Comparison of ENCODE assay signal across 14 cellular contexts in the genomic region with DNA sequence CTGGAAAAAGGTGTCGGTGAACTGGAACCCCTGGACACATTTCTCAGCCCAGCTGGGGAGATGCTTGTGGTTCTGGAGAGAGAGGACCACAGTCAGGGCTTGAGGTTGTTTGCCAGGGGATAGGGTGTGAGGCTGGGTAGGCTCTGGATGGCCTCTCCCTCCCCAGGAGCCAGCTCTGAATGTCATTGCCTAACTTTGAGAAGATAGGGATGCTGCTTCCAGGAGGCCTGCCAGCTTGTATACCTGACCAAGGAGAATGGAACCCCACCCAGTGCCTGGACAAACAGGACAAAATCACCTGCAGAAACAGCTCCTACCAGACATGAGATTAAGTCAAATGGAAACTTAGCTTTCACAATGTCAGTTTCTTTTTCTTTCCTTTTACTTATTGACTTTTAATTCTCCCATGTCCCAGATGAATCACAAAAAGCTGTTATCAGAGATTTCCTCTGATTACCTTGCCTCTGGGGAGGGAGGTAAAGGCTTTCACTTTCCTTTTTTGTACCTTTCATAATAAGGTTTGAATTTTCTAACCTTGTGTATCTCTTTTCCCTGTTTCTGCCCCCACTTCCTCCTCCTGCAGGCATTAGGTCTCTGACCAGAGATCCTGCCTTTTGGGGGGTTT. TPM values are rescaled to one million over a fixed set of nuclear protein-coding genes. Genes with fewer than 3 reads are reported as not detected.
DNase-seq lines count a peak whose midpoint lies in the region; ATAC-seq and TF ChIP-seq lines count a peak whose summit lies in the region.
"Had no signal": no experiment of that assay in that cellular context is flagged by ENCODE, and none has a peak within 500 bp of the region (broad histone marks: within the 10 kb centered on the region; RNA-seq: fewer than 3 reads in every experiment).

No MANE protein-coding gene starts in this region.

- H3K27me3 Mint-ChIP-seq in stimulated activated memory B cell treated with anti-CD40 and anti-IgM and Interleukin-4, amounts not matched to agents 10 μg/mL and 1 μg/mL and 100 μg/mL, for 72 hours = no peaks in the 10 kb centered on the region

- H3K4me3 Mint-ChIP-seq in stimulated activated memory B cell treated with anti-CD40 and anti-IgM and Interleukin-4, amounts not matched to agents 10 μg/mL and 1 μg/mL and 100 μg/mL, for 72 hours = peak overlapping the region; percentile 22

- H3K9ac ChIP-seq in OCI-LY3 (ENCODE audit: low read length) = no peak overlapping the region

- no peaks in the 10 kb centered on the region for H3K9me2 ChIP-seq in OCI-LY7 (ENCODE audit: insufficient read depth, low read length)

- H3K79me2 ChIP-seq in OCI-LY3 (ENCODE audit: low read length) (no peaks in the 10 kb centered on the region), OCI-LY7 (ENCODE audit: insufficient read depth, low read depth, low read length) (no peaks in the 10 kb centered on the region)

- intact Hi-C loops in OCI-LY7 (cut with micrococcal nuclease; ENCODE audit: unreplicated experiment) = no loop called here

- CTCF ChIA-PET in OCI-LY7 (lab: Charles Lee; ENCODE audit: unreplicated experiment) = no interaction called here

- H3K27ac Mint-ChIP-seq in stimulated activated memory B cell treated with anti-CD40 and anti-IgM and Interleukin-4, amounts not matched to agents 10 μg/mL and 1 μg/mL and 100 μg/mL, for 72 hours = peak overlapping the region; percentile 76
- H3K27ac Mint-ChIP-seq: activated T-helper 2 cell treated with anti-CD3 and anti-CD28 coated beads, Interferon-gamma antibody, Interleukin-2, Interleukin-4, amounts not matched to agents 10 μg/mL and 5 μg/mL and 100 μg/mL, durations not matched to agents 14 hours and 24 hours and 36 hours had no signal

- H3K4me1 Mint-ChIP-seq in stimulated activated memory B cell treated with anti-CD40 and anti-IgM and Interleukin-4, amounts not matched to agents 10 μg/mL and 1 μg/mL and 100 μg/mL, for 72 hours = peaks cover 27% of the 10 kb centered on the region

- no peaks in the 10 kb centered on the region for H3K9me3 ChIP-seq in OCI-LY3 (ENCODE audit: insufficient read depth, low read length)
- H3K9me3 ChIP-seq in OCI-LY7 (ENCODE audit: low read length) = no peaks in the 10 kb centered on the region
- H3K9me3 ChIP-seq: suprapubic skin had no signal

- BruUV-seq in OCI-LY7 (replicated peaks; lab: Mats Ljungman, UMichigan) = no TSS peak

- H3K9me3 Mint-ChIP-seq in stimulated activated memory B cell treated with anti-CD40 and anti-IgM and Interleukin-4, amounts not matched to agents 10 μg/mL and 1 μg/mL and 100 μg/mL, for 72 hours = no peaks in the 10 kb centered on the region
- H3K9me3 Mint-ChIP-seq: activated T-helper 2 cell treated with anti-CD3 and anti-CD28 coated beads, Interferon-gamma antibody, Interleukin-2, Interleukin-4, amounts not matched to agents 10 μg/mL and 5 μg/mL and 100 μg/mL, durations not matched to agents 14 hours and 24 hours and 36 hours had no signal

- peaks cover 10% of the 10 kb centered on the region for H3K27me3 ChIP-seq in OCI-LY3 (ENCODE audit: low read depth, low read length)
- H3K27me3 ChIP-seq: suprapubic skin had no signal

- POLR2A ChIA-PET in OCI-LY7 (lab: Charles Lee) = interaction anchor here (0.6 kb wide), 2 partner anchors 10 to 894 kb away, joined by 3 to 5 read pairs; no protein-coding TSS in a partner anchor

- H3K4me2 ChIP-seq in OCI-LY3 (ENCODE audit: low read length) (peak overlapping the region; percentile 32), OCI-LY7 (ENCODE audit: low read length) (no peak overlapping the region)

- TF ChIP-seq CTCF in OCI-LY3 (IDR thresholded peaks at IDR 0.05; ENCODE audit: low read depth, low read length) = no peak
- no peak for TF ChIP-seq CTCF in coronary artery (IDR thresholded peaks at IDR 0.05)
- no peak for TF ChIP-seq CTCF in OCI-LY7 (conservative IDR thresholded peaks at IDR 0.05; ENCODE audit: low read length)

- H3K4me3 ChIP-seq in OCI-LY3 (ENCODE audit: low read length) = no peak overlapping the region
- no peak overlapping the region for H3K4me3 ChIP-seq in coronary artery
- H3K4me3 ChIP-seq in OCI-LY7 (ENCODE audit: low read depth, low read length, poor library complexity, severe bottlenecking) = no peak overlapping the region
- H3K4me3 ChIP-seq: suprapubic skin had no signal

- H3K36me3 ChIP-seq in OCI-LY3 (replicated peaks; ENCODE audit: low read depth, low read length) (no peaks in the 10 kb centered on the region), OCI-LY7 (ENCODE audit: insufficient read depth, low read length) (no peaks in the 10 kb centered on the region)
- H3K36me3 ChIP-seq: suprapubic skin had no signal

- ATAC-seq in stimulated activated memory B cell treated with anti-CD40 and anti-IgM and Interleukin-4, amounts not matched to agents 10 μg/mL and 1 μg/mL and 100 μg/mL, for 72 hours = no peak
- no peak for ATAC-seq in GM18511 (IDR thresholded peaks at IDR 0.05; ENCODE audit: unreplicated experiment)

- H3K4me1 ChIP-seq in OCI-LY3 (ENCODE audit: low read length) (peaks cover 26% of the 10 kb centered on the region), OCI-LY7 (ENCODE audit: insufficient read depth, low read length, poor library complexity, severe bottlenecking) (peaks cover 7% of the 10 kb centered on the region)

- no peak overlapping the region for H2AFZ ChIP-seq in OCI-LY3 (ENCODE audit: low read depth, low read length)
- no peak overlapping the region for H2AFZ ChIP-seq in OCI-LY7 (ENCODE audit: low read length)

- no peaks in the 10 kb centered on the region for H3K36me3 Mint-ChIP-seq in stimulated activated memory B cell treated with anti-CD40 and anti-IgM and Interleukin-4, amounts not matched to agents 10 μg/mL and 1 μg/mL and 100 μg/mL, for 72 hours

- peak; percentile 52 for DNase-seq in activated CD8-positive, alpha-beta memory T cell treated with anti-CD3 and anti-CD28 coated beads, Interleukin-2, amount 50 U/mL, for 48 hours
- no peak for DNase-seq in activated CD8-positive, alpha-beta memory T cell treated with anti-CD3 and anti-CD28 coated beads, Interleukin-2, amount 50 U/mL, for 4 hours
- DNase-seq in coronary artery (ENCODE audit: low spot score) (peak; percentile 55), pons (ENCODE audit: low spot score) (no peak), OCI-LY7 (ENCODE audit: low spot score) (no peak)
- DNase-seq: NCI-H2029; stimulated activated CD4-positive, alpha-beta T cell treated with anti-CD3 and anti-CD28 coated beads, Interleukin-4, amount 100 ng/mL, for 24 hours had no signal

- H3K27ac ChIP-seq in OCI-LY3 (ENCODE audit: low read length) (no peak overlapping the region), coronary artery (peak overlapping the region in 1 of 2 donors; percentile 70), OCI-LY7 (ENCODE audit: low read depth, low read length, poor library complexity, severe bottlenecking) (no peak overlapping the region)
- H3K27ac ChIP-seq: suprapubic skin had no signal

- H4K20me1 ChIP-seq in OCI-LY3 (ENCODE audit: insufficient read depth, low read length) (no peaks in the 10 kb centered on the region), OCI-LY7 (ENCODE audit: insufficient read depth, low read length) (no peaks in the 10 kb centered on the region)

RNA-seq across cellular contexts. Expression of a gene that starts 29.8 kb away (rescaled TPM):
- total RNA-seq in OCI-LY7 (2014; rRNA removed; shearing (Covaris generic)) = 0.08 and 0.22 TPM in 2 replicates
- not detected in 2 replicates for total RNA-seq in OCI-LY7 (2022)

RNA-seq across cellular contexts. Expression of a gene that starts 44.3 kb away (rescaled TPM):
- total RNA-seq in OCI-LY7 (2014; rRNA removed; shearing (Covaris generic)) = not detected in 2 replicates
- not detected in 2 replicates for total RNA-seq in OCI-LY7 (2022)
- total RNA-seq: G401, glomerular endothelial cell had no signal

RNA-seq across cellular contexts. Expression of a gene that starts 58.0 kb away (rescaled TPM):
- total RNA-seq in OCI-LY7 (2014; rRNA removed; shearing (Covaris generic)) = not detected in 2 replicates
- not detected in 2 replicates for total RNA-seq in OCI-LY7 (2022)
- total RNA-seq: activated T-helper 2 cell treated with anti-CD3 and anti-CD28 coated beads, Interferon-gamma antibody, Interleukin-2, Interleukin-4, amounts not matched to agents 10 μg/mL and 5 μg/mL and 100 μg/mL, durations not matched to agents 14 hours and 24 hours and 36 hours; G401 had no signal

Comparison
In these comparisons a context has a peak if more than half of its experiments do, and no peak if none do; other contexts are left out.
1. DNase-seq: peak in activated CD8-positive, alpha-beta memory T cell treated with anti-CD3 and anti-CD28 coated beads, Interleukin-2, amount 50 U/mL, for 48 hours (single experiment) and coronary artery (single experiment); none in activated CD8-positive, alpha-beta memory T cell treated with anti-CD3 and anti-CD28 coated beads, Interleukin-2, amount 50 U/mL, for 4 hours (single experiment), pons (single experiment) and OCI-LY7 (single experiment).